Comparison of ENCODE assay signal across 8 cellular contexts in genomic region chr14:104933721-104934379, GRCh38. TPM values are rescaled to one million over a fixed set of nuclear protein-coding genes. Genes with fewer than 3 reads are reported as not detected.
DNase-seq lines count a peak whose midpoint lies in the region; ATAC-seq and TF ChIP-seq lines count a peak whose summit lies in the region.
"Had no signal": no experiment of that assay in that cellular context is flagged by ENCODE, and none has a peak within 500 bp of the region (broad histone marks: within the 10 kb centered on the region; RNA-seq: fewer than 3 reads in every experiment).

No MANE protein-coding gene starts in this region.

- no peak for TF ChIP-seq CTCF in GM13976 (IDR thresholded peaks at IDR 0.05; ENCODE audit: borderline replicate concordance, control extremely low read depth, extremely low read depth, insufficient read depth, missing control alignments)
- TF ChIP-seq CTCF in left ventricle myocardium inferior (IDR thresholded peaks at IDR 0.05; ENCODE audit: borderline replicate concordance) = no peak
- no peak for TF ChIP-seq CTCF in sigmoid colon (IDR thresholded peaks at IDR 0.05)

- peaks cover 76% of the 10 kb centered on the region for H3K27me3 ChIP-seq in left ventricle myocardium inferior (ENCODE audit: low read depth)
- H3K27me3 ChIP-seq in sigmoid colon = no peaks in the 10 kb centered on the region
- no peaks in the 10 kb centered on the region for H3K27me3 ChIP-seq in SJCRH30
- H3K27me3 ChIP-seq: right lobe of liver had no signal

- in situ Hi-C loops in GM13976 (cut with MboI; ENCODE audit: low sequenced_read_pairs, unreplicated experiment) = no loop called here

- H3K27ac ChIP-seq in left ventricle myocardium inferior (replicated peaks) (no peak overlapping the region), sigmoid colon (peak overlapping the region; percentile 65 to 83 (median 76)), SJCRH30 (no peak overlapping the region)
- H3K27ac ChIP-seq: right lobe of liver had no signal

- no peak for TF ChIP-seq EP300 in sigmoid colon (IDR thresholded peaks at IDR 0.05)

- WGBS in sigmoid colon, 2 donors = 3 to 12% methylated on average over 41 to 42 of the region's 42 CpGs

- peak overlapping the region; percentile 80 for H3K4me3 Mint-ChIP-seq in T-helper 17 cell

- H3K4me1 Mint-ChIP-seq in T-helper 17 cell = peaks cover 4% of the 10 kb centered on the region

- H3K36me3 ChIP-seq in left ventricle myocardium inferior = no peaks in the 10 kb centered on the region
- peaks cover 0 to 4% (median 2%) of the 10 kb centered on the region in 4 donors for H3K36me3 ChIP-seq in sigmoid colon
- H3K36me3 ChIP-seq in SJCRH30 = no peaks in the 10 kb centered on the region
- H3K36me3 ChIP-seq: right lobe of liver had no signal

- H3K9me3 ChIP-seq in T-helper 17 cell (ENCODE audit: control insufficient read depth, low read length, poor library complexity, severe bottlenecking) (no peaks in the 10 kb centered on the region), left ventricle myocardium inferior (replicated peaks) (no peaks in the 10 kb centered on the region), sigmoid colon (no peaks in the 10 kb centered on the region), SJCRH30 (replicated peaks) (no peaks in the 10 kb centered on the region)
- H3K9me3 ChIP-seq: right lobe of liver had no signal

- H3K27ac Mint-ChIP-seq in T-helper 17 cell = no peak overlapping the region

- intact Hi-C loops in left ventricle myocardium inferior (cut with micrococcal nuclease) (no loop called here), sigmoid colon (cut with DNase I) (loop anchor here (1.0 to 5.0 kb wide), 4 partner anchors 33 to 111 kb away; no protein-coding TSS in a partner anchor)

- no peak for TF ChIP-seq POLR2A in sigmoid colon (IDR thresholded peaks at IDR 0.05)

- DNase-seq in GM13976 (ENCODE audit: low spot score) = peak; percentile 21
- DNase-seq in T-helper 17 cell = peak in 1 of 3 donors; percentile 9
- DNase-seq in left ventricle myocardium inferior = peak; percentile 12
- peak; percentile 67 for DNase-seq in sigmoid colon
- DNase-seq in middle frontal gyrus (ENCODE audit: extremely low spot score, low spot score) = no peak
- DNase-seq in SJCRH30 = no peak

- H3K4me3 ChIP-seq in left ventricle myocardium inferior (peak overlapping the region; percentile 75), sigmoid colon (peak overlapping the region; percentile 50 to 72 (median 61)), SJCRH30 (no peak overlapping the region)

- H3K4me1 ChIP-seq in left ventricle myocardium inferior = peaks cover 21% of the 10 kb centered on the region
- peaks cover 0 to 23% (median 20%) of the 10 kb centered on the region in 4 donors for H3K4me1 ChIP-seq in sigmoid colon
- H3K4me1 ChIP-seq in SJCRH30 = no peaks in the 10 kb centered on the region; the same call in 1 of the 2 replicates

- ATAC-seq in T-helper 17 cell (no peak), HG03095 (IDR thresholded peaks at IDR 0.05; ENCODE audit: unreplicated experiment) (no peak)

- no peaks in the 10 kb centered on the region for H3K36me3 Mint-ChIP-seq in T-helper 17 cell (ENCODE audit: low read depth)

- H3K27me3 Mint-ChIP-seq in T-helper 17 cell = peaks cover 21% of the 10 kb centered on the region

RNA-seq across cellular contexts. Expression of gene PLD4, which starts 9.2 kb away (rescaled TPM):
- 1 to 10 TPM; 1.1 to 4.0 TPM for total RNA-seq in T-helper 17 cell
- 0.44 TPM for total RNA-seq in left ventricle myocardium inferior
- 1 to 10 TPM in 1 of 4 donors, under 1 TPM in 3; 0.28 to 1.5 (median 0.60) TPM for total RNA-seq in sigmoid colon
- polyA plus RNA-seq in sigmoid colon = 1 to 10 TPM in 1 of 3 donors, not detected in 2; 7.1 TPM
- not detected in 2 replicates for total RNA-seq in SJCRH30 (2014; rRNA removed; shearing (Covaris generic))

RNA-seq across cellular contexts. Expression of gene AHNAK2, which starts 44.3 kb away (rescaled TPM):
- total RNA-seq in T-helper 17 cell (not detected), left ventricle myocardium inferior (2.5 TPM), sigmoid colon (100 to 1,000 TPM in 3 of 4 donors, 10 to 100 TPM in 1; 81.9 to 218 (median 129) TPM)
- 10 to 100 TPM in 1 of 3 donors, 1 to 10 TPM in 1, under 1 TPM in 1; 0.23 to 12.4 (median 2.4) TPM for polyA plus RNA-seq in sigmoid colon
- total RNA-seq in SJCRH30 (2014; rRNA removed; shearing (Covaris generic)) = 1.3 and 1.6 TPM in 2 replicates

RNA-seq across cellular contexts. Expression of gene CLBA1, which starts 51.7 kb away (rescaled TPM):
- total RNA-seq in T-helper 17 cell (1 to 10 TPM; 1.6 to 4.4 TPM), left ventricle myocardium inferior (2.4 TPM), sigmoid colon (1 to 10 TPM; 3.2 to 5.1 (median 3.6) TPM)
- polyA plus RNA-seq in sigmoid colon = 1 to 10 TPM; 2.8 to 8.4 (median 3.0) TPM
- 2.6 and 3.0 TPM in 2 replicates for total RNA-seq in SJCRH30 (2014; rRNA removed; shearing (Covaris generic))

Comparison
In these comparisons a context has a peak if more than half of its experiments do, and no peak if none do; other contexts are left out.
1. DNase-seq: peak in GM13976 (single experiment), left ventricle myocardium inferior (single experiment) and sigmoid colon (single experiment); none in middle frontal gyrus (single experiment) and SJCRH30 (0 of 2).
2. H3K27ac ChIP-seq: peak in sigmoid colon (4 of 4); none in left ventricle myocardium inferior (single experiment) and SJCRH30 (single experiment).
3. RNA of gene AHNAK2, which starts 44.3 kb away (total RNA-seq): 81.9 to 218 TPM in sigmoid colon; 2.5 TPM in left ventricle myocardium inferior (single experiment), 1.3 to 1.6 TPM in SJCRH30 and not detected in T-helper 17 cell; every median in the first group is over 10 times any median in the second.